7 cellular contexts compared by ENCODE assay signal in genomic region chr14:21070610-21071224, GRCh38. TPM values are rescaled to one million over a fixed set of nuclear protein-coding genes. Genes with fewer than 3 reads are reported as not detected.
DNase-seq lines count a peak whose midpoint lies in the region; ATAC-seq and TF ChIP-seq lines count a peak whose summit lies in the region.

No MANE protein-coding gene starts in this region.

- peak overlapping the region; percentile 89 for H3K4me2 ChIP-seq in DOHH2 (ENCODE audit: low read length)

- peaks cover 8% of the 10 kb centered on the region; the same call in 1 of the 2 replicates for H3F3A ChIP-seq in DOHH2 (ENCODE audit: control insufficient read depth, insufficient read depth)

- peak overlapping the region; percentile 79 for H3K4me3 Mint-ChIP-seq in activated naive CD8-positive, alpha-beta T cell treated with anti-CD3 and anti-CD28 coated beads, Interleukin-2, amount 10 ng/mL, durations not matched to agents 7 days and 5 days

- no peaks in the 10 kb centered on the region for H3K9me2 ChIP-seq in DOHH2 (replicated peaks; ENCODE audit: control insufficient read depth, low read length)

- no peaks in the 10 kb centered on the region for H3K9me3 Mint-ChIP-seq in activated naive CD8-positive, alpha-beta T cell treated with anti-CD3 and anti-CD28 coated beads, Interleukin-2, amount 10 ng/mL, durations not matched to agents 7 days and 5 days

- POLR2A ChIA-PET in activated naive CD8-positive, alpha-beta T cell treated with anti-CD3 and anti-CD28 coated beads, Interleukin-2, amount 10 ng/mL, durations not matched to agents 7 days and 5 days (lab: Charles Lee) = interaction anchor here (0.8 to 2.7 kb wide), 5 partner anchors 17 to 50 kb away, joined by 3 to 17 read pairs (median 4); no protein-coding TSS in a partner anchor

- peak; percentile 8 for ATAC-seq in GM19463 (IDR thresholded peaks at IDR 0.05; ENCODE audit: unreplicated experiment)
- ATAC-seq in activated naive CD8-positive, alpha-beta T cell treated with anti-CD3 and anti-CD28 coated beads, Interleukin-2, amount 10 ng/mL, durations not matched to agents 7 days and 5 days (ENCODE audit: low read depth) = peak; percentile 28

- H3K79me2 ChIP-seq in DOHH2 (ENCODE audit: control insufficient read depth, low read length) = no peaks in the 10 kb centered on the region

- H4K20me1 ChIP-seq in DOHH2 (ENCODE audit: control insufficient read depth, insufficient read depth, low read depth, low read length) = no peaks in the 10 kb centered on the region

- no peak overlapping the region for H3K27ac Mint-ChIP-seq in activated naive CD8-positive, alpha-beta T cell treated with anti-CD3 and anti-CD28 coated beads, Interleukin-2, amount 10 ng/mL, durations not matched to agents 7 days and 5 days

- H3K4me3 ChIP-seq in DOHH2 (ENCODE audit: low read length) = peak overlapping the region; percentile 67
- H3K4me3 ChIP-seq in MG63 = peak overlapping the region; percentile 60
- peak overlapping the region; percentile 64 to 83 for H3K4me3 ChIP-seq in right atrium auricular region

- H3K4me1 ChIP-seq in DOHH2 (ENCODE audit: control insufficient read depth, low read length) = peaks cover 46% of the 10 kb centered on the region
- H3K4me1 ChIP-seq in right atrium auricular region = peaks cover 0 to 41% of the 10 kb centered on the region in 2 donors

- H3K36me3 Mint-ChIP-seq in activated naive CD8-positive, alpha-beta T cell treated with anti-CD3 and anti-CD28 coated beads, Interleukin-2, amount 10 ng/mL, durations not matched to agents 7 days and 5 days = no peaks in the 10 kb centered on the region

- H3K27me3 Mint-ChIP-seq in activated naive CD8-positive, alpha-beta T cell treated with anti-CD3 and anti-CD28 coated beads, Interleukin-2, amount 10 ng/mL, durations not matched to agents 7 days and 5 days = peaks cover 65% of the 10 kb centered on the region

- DNase-seq in MG63 (peak; percentile 50), right atrium auricular region (ENCODE audit: low spot score) (no peak), pons (ENCODE audit: low spot score) (peak; percentile 36), A172 (ENCODE audit: low spot score) (no peak)
- peak; percentile 47 for DNase-seq in activated naive CD8-positive, alpha-beta T cell treated with anti-CD3 and anti-CD28 coated beads, Interleukin-2, amount 10 ng/mL, durations not matched to agents 7 days and 5 days

- H3K27me3 ChIP-seq in DOHH2 (ENCODE audit: control insufficient read depth, low read length) (peaks cover 50% of the 10 kb centered on the region), MG63 (no peaks in the 10 kb centered on the region), right atrium auricular region (no peaks in the 10 kb centered on the region)

- H3K9me3 ChIP-seq in DOHH2 (ENCODE audit: control insufficient read depth, insufficient read depth, low read length) (no peaks in the 10 kb centered on the region), MG63 (no peaks in the 10 kb centered on the region), right atrium auricular region (no peaks in the 10 kb centered on the region)

- H3K27ac ChIP-seq in DOHH2 (ENCODE audit: low read depth, low read length) (no peak overlapping the region), right atrium auricular region (peak overlapping the region; percentile 88 to 90)

- TF ChIP-seq CTCF in DOHH2 (IDR thresholded peaks at IDR 0.05; ENCODE audit: low read depth, low read length, poor library complexity, severe bottlenecking) (no peak), right atrium auricular region (IDR thresholded peaks at IDR 0.05) (no peak)

- H3K36me3 ChIP-seq in DOHH2 (ENCODE audit: control insufficient read depth, low read length) = no peaks in the 10 kb centered on the region
- no peaks in the 10 kb centered on the region for H3K36me3 ChIP-seq in MG63
- peaks cover 4% of the 10 kb centered on the region for H3K36me3 ChIP-seq in right atrium auricular region

- H3K4me1 Mint-ChIP-seq in activated naive CD8-positive, alpha-beta T cell treated with anti-CD3 and anti-CD28 coated beads, Interleukin-2, amount 10 ng/mL, durations not matched to agents 7 days and 5 days = peaks cover 27% of the 10 kb centered on the region

RNA-seq across cellular contexts. Expression of gene ARHGEF40, which starts 0.6 kb away (rescaled TPM):
- 9.1 and 10.0 TPM in 2 replicates for total RNA-seq in MG63 (2014; rRNA removed; shearing (Covaris generic); ENCODE audit: low replicate concordance)
- under 1 TPM; 0.20 to 0.28 TPM for total RNA-seq in activated naive CD8-positive, alpha-beta T cell treated with anti-CD3 and anti-CD28 coated beads, Interleukin-2, amount 10 ng/mL, durations not matched to agents 7 days and 5 days
- 10 to 100 TPM; 14.3 to 16.0 TPM for total RNA-seq in right atrium auricular region
- total RNA-seq in A172 (2014; rRNA removed; shearing (Covaris generic)) = 19.8 and 21.2 TPM in 2 replicates

RNA-seq across cellular contexts. Expression of gene RNASE8, which starts 13.1 kb away (rescaled TPM):
- total RNA-seq in MG63 (2014; rRNA removed; shearing (Covaris generic); ENCODE audit: low replicate concordance) = not detected in 2 replicates
- not detected for total RNA-seq in activated naive CD8-positive, alpha-beta T cell treated with anti-CD3 and anti-CD28 coated beads, Interleukin-2, amount 10 ng/mL, durations not matched to agents 7 days and 5 days
- total RNA-seq in right atrium auricular region = not detected
- total RNA-seq in A172 (2014; rRNA removed; shearing (Covaris generic)) = not detected in 2 replicates

RNA-seq across cellular contexts. Expression of gene ZNF219, which starts 27.7 kb away (rescaled TPM):
- 14.4 and 33.3 TPM in 2 replicates for total RNA-seq in MG63 (2014; rRNA removed; shearing (Covaris generic); ENCODE audit: low replicate concordance)
- total RNA-seq in activated naive CD8-positive, alpha-beta T cell treated with anti-CD3 and anti-CD28 coated beads, Interleukin-2, amount 10 ng/mL, durations not matched to agents 7 days and 5 days = 1 to 10 TPM; 4.3 to 6.0 TPM
- 10 to 100 TPM; 49.7 to 66.6 TPM for total RNA-seq in right atrium auricular region
- 5.9 and 12.0 TPM in 2 replicates for total RNA-seq in A172 (2014; rRNA removed; shearing (Covaris generic))

RNA-seq across cellular contexts. Expression of gene RNASE7, which starts 28.6 kb away (rescaled TPM):
- total RNA-seq in MG63 (2014; rRNA removed; shearing (Covaris generic); ENCODE audit: low replicate concordance) = not detected in 2 replicates
- total RNA-seq in activated naive CD8-positive, alpha-beta T cell treated with anti-CD3 and anti-CD28 coated beads, Interleukin-2, amount 10 ng/mL, durations not matched to agents 7 days and 5 days = not detected
- total RNA-seq in right atrium auricular region = not detected
- total RNA-seq in A172 (2014; rRNA removed; shearing (Covaris generic)) = not detected in 2 replicates

RNA-seq across cellular contexts. Expression of gene TMEM253, which starts 30.1 kb away (rescaled TPM):
- total RNA-seq in MG63 (2014; rRNA removed; shearing (Covaris generic); ENCODE audit: low replicate concordance) = not detected in 2 replicates
- total RNA-seq in activated naive CD8-positive, alpha-beta T cell treated with anti-CD3 and anti-CD28 coated beads, Interleukin-2, amount 10 ng/mL, durations not matched to agents 7 days and 5 days = not detected
- total RNA-seq in right atrium auricular region = not detected
- total RNA-seq in A172 (2014; rRNA removed; shearing (Covaris generic)) = 0.17 TPM in 1 of 2 replicates, not detected in the other

Comparison
In these comparisons a context has a peak if more than half of its experiments do, and no peak if none do; other contexts are left out.
1. DNase-seq: peak in MG63 (single experiment), activated naive CD8-positive, alpha-beta T cell treated with anti-CD3 and anti-CD28 coated beads, Interleukin-2, amount 10 ng/mL, durations not matched to agents 7 days and 5 days (single experiment) and pons (single experiment); none in right atrium auricular region (single experiment) and A172 (single experiment).
2. Peak in every context shown above with its lines, with median percentiles within 50 percentile points of each other: H3K4me3 ChIP-seq.